Comparison of ENCODE assay signal across 1 cellular context in the genomic region with DNA sequence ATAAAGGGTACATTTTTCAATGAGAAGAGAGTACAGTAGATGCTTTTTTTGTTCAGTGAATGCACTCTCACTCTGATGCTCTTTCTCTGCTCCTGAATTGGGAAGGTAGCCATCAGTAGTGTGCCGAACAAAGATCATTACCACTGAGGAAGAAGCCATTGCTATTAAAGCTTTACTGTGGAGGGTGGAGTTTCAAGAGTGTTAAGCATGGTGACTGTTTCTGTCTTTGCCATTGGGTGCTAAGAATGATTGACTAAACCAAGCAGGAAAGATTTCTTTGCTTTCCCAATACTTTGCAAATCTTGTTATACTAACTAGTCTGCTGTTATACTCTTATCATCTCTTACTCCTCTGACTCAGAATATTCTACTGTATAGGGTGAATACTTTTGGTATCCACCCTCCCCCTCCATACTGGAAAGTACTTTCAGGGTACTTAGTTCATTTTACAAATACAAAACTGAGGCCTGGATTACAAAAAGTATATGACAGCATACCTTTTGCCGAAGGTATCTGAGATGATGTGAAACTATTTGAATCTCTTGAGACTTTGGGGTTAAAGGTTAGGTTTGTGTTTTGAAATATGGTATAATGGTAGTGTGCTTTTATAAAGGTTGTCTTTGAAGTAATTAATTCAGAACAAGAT.
TF ChIP-seq lines count a peak whose summit lies in the region.

No MANE protein-coding gene starts in this region.

TF ChIP-seq in K562, 482 proteins besides CTCF, POLR2A, EP300 and RAD21 (continued from another document):
- TF ChIP-seq, protein P1, sequence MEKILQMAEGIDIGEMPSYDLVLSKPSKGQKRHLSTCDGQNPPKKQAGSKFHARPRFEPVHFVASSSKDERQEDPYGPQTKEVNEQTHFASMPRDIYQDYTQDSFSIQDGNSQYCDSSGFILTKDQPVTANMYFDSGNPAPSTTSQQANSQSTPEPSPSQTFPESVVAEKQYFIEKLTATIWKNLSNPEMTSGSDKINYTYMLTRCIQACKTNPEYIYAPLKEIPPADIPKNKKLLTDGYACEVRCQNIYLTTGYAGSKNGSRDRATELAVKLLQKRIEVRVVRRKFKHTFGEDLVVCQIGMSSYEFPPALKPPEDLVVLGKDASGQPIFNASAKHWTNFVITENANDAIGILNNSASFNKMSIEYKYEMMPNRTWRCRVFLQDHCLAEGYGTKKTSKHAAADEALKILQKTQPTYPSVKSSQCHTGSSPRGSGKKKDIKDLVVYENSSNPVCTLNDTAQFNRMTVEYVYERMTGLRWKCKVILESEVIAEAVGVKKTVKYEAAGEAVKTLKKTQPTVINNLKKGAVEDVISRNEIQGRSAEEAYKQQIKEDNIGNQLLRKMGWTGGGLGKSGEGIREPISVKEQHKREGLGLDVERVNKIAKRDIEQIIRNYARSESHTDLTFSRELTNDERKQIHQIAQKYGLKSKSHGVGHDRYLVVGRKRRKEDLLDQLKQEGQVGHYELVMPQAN (IDR thresholded peaks at IDR 0.05; ENCODE audit: borderline replicate concordance), result no peak
- TF ChIP-seq KLF13 (tag; IDR thresholded peaks at IDR 0.05; ENCODE audit: borderline replicate concordance, low read depth), result no peak
- 0 out of 2 replicates have a peak, but pooled peaks have one; percentile 63 for TF ChIP-seq ZNF395 (CRISPR knock-in tag; IDR thresholded peaks at IDR 0.05)
- no peak for TF ChIP-seq TRIM24 (IDR thresholded peaks at IDR 0.05)
- TF ChIP-seq ADNP (tag; IDR thresholded peaks at IDR 0.05), result no peak
- no peak for TF ChIP-seq CREBBP (IDR thresholded peaks at IDR 0.05; ENCODE audit: low read depth, low read length)
- TF ChIP-seq STAT5B (CRISPR knock-in tag; IDR thresholded peaks at IDR 0.05), result no peak
- TF ChIP-seq JUND (IDR thresholded peaks at IDR 0.05; ENCODE audit: borderline replicate concordance, low read depth, low read length), result 0 out of 2 replicates have a peak, but pooled peaks have one; percentile 6
- TF ChIP-seq JUND (tag; IDR thresholded peaks at IDR 0.05; ENCODE audit: borderline replicate concordance, low read depth, low read length), result 0 out of 3 replicates have a peak, but pooled peaks have one; percentile 38
- TF ChIP-seq, protein P2, sequence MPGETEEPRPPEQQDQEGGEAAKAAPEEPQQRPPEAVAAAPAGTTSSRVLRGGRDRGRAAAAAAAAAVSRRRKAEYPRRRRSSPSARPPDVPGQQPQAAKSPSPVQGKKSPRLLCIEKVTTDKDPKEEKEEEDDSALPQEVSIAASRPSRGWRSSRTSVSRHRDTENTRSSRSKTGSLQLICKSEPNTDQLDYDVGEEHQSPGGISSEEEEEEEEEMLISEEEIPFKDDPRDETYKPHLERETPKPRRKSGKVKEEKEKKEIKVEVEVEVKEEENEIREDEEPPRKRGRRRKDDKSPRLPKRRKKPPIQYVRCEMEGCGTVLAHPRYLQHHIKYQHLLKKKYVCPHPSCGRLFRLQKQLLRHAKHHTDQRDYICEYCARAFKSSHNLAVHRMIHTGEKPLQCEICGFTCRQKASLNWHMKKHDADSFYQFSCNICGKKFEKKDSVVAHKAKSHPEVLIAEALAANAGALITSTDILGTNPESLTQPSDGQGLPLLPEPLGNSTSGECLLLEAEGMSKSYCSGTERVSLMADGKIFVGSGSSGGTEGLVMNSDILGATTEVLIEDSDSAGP (CRISPR knock-in tag; IDR thresholded peaks at IDR 0.05), result no peak
